Comparison of ENCODE assay signal across 8 cellular contexts in the genomic region with DNA sequence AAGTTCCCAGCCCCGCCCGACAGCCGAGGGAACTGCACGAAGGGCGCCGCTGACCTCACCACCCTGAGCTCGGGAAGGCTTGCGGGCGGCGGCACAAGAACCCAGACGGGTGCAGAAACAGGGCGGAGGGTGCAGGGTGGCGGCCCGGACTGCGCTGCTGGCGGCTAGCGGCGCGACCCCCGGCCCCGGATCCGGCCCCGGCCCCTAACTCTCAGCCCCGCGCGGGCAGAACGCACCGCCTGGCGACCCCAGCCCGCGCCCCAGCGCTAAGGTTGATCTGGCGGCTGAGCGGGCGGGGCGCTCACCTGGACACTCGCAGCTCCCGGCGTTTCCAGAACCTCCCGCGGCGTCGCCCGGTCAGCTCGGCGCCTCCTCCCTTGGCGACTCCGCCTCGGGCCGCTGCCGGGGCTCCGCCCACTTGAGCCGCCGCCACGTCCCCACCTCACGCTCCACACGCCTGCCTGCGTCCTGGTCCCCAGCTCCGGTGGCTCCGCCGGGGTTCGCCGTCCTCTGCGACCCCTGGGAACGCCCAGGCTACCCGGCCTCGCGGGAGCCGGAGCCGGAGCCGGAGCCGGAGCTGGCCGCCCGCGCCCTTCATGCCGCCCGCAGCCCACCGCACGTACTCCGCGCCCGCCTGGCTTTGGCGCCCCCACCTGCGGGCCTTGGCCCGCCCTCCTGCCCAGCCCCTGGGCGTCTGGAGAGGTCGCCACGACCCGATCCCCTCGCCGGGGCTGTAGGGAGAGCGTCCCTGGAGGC. TPM values are rescaled to one million over a fixed set of nuclear protein-coding genes. Genes with fewer than 3 reads are reported as not detected.
DNase-seq lines count a peak whose midpoint lies in the region; ATAC-seq and TF ChIP-seq lines count a peak whose summit lies in the region.

A gene (minus strand): TSS at position 369 of the 756 bp plus-strand sequence. CDS start 9,227 bp downstream, outside the sequence.

- WGBS in suprapubic skin: no CpG with 5 or more reads among the region's 92 CpGs

- H3K4me3 Mint-ChIP-seq in activated T-helper 2 cell treated with anti-CD3 and anti-CD28 coated beads, Interferon-gamma antibody, Interleukin-2, Interleukin-4, amounts not matched to agents 10 μg/mL and 5 μg/mL and 100 μg/mL, durations not matched to agents 14 hours and 24 hours and 36 hours (ENCODE audit: low read depth): peak within 1 kb of the TSS; percentile 76
- peak within 1 kb of the TSS in 9 of 10 donors; percentile 14 to 76 (median 21) for H3K4me3 Mint-ChIP-seq in naive thymus-derived CD4-positive, alpha-beta T cell

- no peak for TF ChIP-seq POLR2A in suprapubic skin (IDR thresholded peaks at IDR 0.05)

- H3K27ac Mint-ChIP-seq in activated T-helper 2 cell treated with anti-CD3 and anti-CD28 coated beads, Interferon-gamma antibody, Interleukin-2, Interleukin-4, amounts not matched to agents 10 μg/mL and 5 μg/mL and 100 μg/mL, durations not matched to agents 14 hours and 24 hours and 36 hours: no peak within 1 kb of the TSS
- no peak within 1 kb of the TSS for H3K27ac Mint-ChIP-seq in naive thymus-derived CD4-positive, alpha-beta T cell

- TF ChIP-seq EP300 in suprapubic skin (IDR thresholded peaks at IDR 0.05): no peak

- no peaks in the 10 kb centered on the region for H3K27me3 ChIP-seq in naive thymus-derived CD4-positive, alpha-beta T cell (ENCODE audit: control insufficient read depth in 2 of 2, insufficient read depth in 2 of 2, low read length in 2 of 2)
- no peaks in the 10 kb centered on the region for H3K27me3 ChIP-seq in suprapubic skin

- H3K27ac ChIP-seq in C4-2B (peak within 1 kb of the TSS; percentile 75), suprapubic skin (peak within 1 kb of the TSS; percentile 91)
- no peak within 1 kb of the TSS for H3K27ac ChIP-seq in naive thymus-derived CD4-positive, alpha-beta T cell (ENCODE audit: low read depth, low read length)

- CTCF ChIA-PET in naive thymus-derived CD4-positive, alpha-beta T cell (lab: Charles Lee): no interaction called here

- no peaks in the 10 kb centered on the region for H3K9me3 ChIP-seq in naive thymus-derived CD4-positive, alpha-beta T cell (ENCODE audit: control insufficient read depth in 2 of 3, low read length in 3 of 3)
- no peaks in the 10 kb centered on the region for H3K9me3 ChIP-seq in suprapubic skin

- POLR2A ChIA-PET in naive thymus-derived CD4-positive, alpha-beta T cell (lab: Charles Lee): no interaction called here

- H3K36me3 ChIP-seq in naive thymus-derived CD4-positive, alpha-beta T cell (ENCODE audit: control insufficient read depth in 2 of 3, insufficient read depth in 3 of 3, low read length in 3 of 3): no peaks in the 10 kb centered on the region
- H3K36me3 ChIP-seq in suprapubic skin: no peaks in the 10 kb centered on the region

- H3K9me3 Mint-ChIP-seq in activated T-helper 2 cell treated with anti-CD3 and anti-CD28 coated beads, Interferon-gamma antibody, Interleukin-2, Interleukin-4, amounts not matched to agents 10 μg/mL and 5 μg/mL and 100 μg/mL, durations not matched to agents 14 hours and 24 hours and 36 hours: no peaks in the 10 kb centered on the region
- peaks cover 0 to 4% (median 0%) of the 10 kb centered on the region in 11 donors for H3K9me3 Mint-ChIP-seq in naive thymus-derived CD4-positive, alpha-beta T cell

- peaks cover 56% of the 10 kb centered on the region for H3K4me1 Mint-ChIP-seq in activated T-helper 2 cell treated with anti-CD3 and anti-CD28 coated beads, Interferon-gamma antibody, Interleukin-2, Interleukin-4, amounts not matched to agents 10 μg/mL and 5 μg/mL and 100 μg/mL, durations not matched to agents 14 hours and 24 hours and 36 hours (ENCODE audit: low read depth)
- peaks cover 10 to 52% (median 20%) of the 10 kb centered on the region in 7 donors for H3K4me1 Mint-ChIP-seq in naive thymus-derived CD4-positive, alpha-beta T cell

- DNase-seq in NCI-H82 treated with DMSO at 0.1 percent for 48 hours (lab: John Stamatoyannopoulos, UW; ENCODE audit: unreplicated experiment) (peak; percentile 38), fibroblast of the conjunctiva (ENCODE audit: low read depth) (peak; percentile 36), suprapubic skin (ENCODE audit: low spot score in 2 of 2) (peak; percentile 86 to 89)
- DNase-seq in activated T-helper 2 cell treated with anti-CD3 and anti-CD28 coated beads, Interferon-gamma antibody, Interleukin-2, Interleukin-4, amounts not matched to agents 10 μg/mL and 5 μg/mL and 100 μg/mL, durations not matched to agents 14 hours and 24 hours and 36 hours (ENCODE audit: low spot score): peak; percentile 40
- peak in 2 of 9 donors; percentile 14 to 73 for DNase-seq in naive thymus-derived CD4-positive, alpha-beta T cell

- H3K4me1 ChIP-seq in naive thymus-derived CD4-positive, alpha-beta T cell (ENCODE audit: control insufficient read depth in 2 of 2, insufficient read depth in 2 of 2, low read length in 2 of 2): no peaks in the 10 kb centered on the region
- H3K4me1 ChIP-seq in suprapubic skin: peaks cover 56% of the 10 kb centered on the region

- intact Hi-C loops in activated T-helper 2 cell treated with anti-CD3 and anti-CD28 coated beads, Interferon-gamma antibody, Interleukin-2, Interleukin-4, amounts not matched to agents 10 μg/mL and 5 μg/mL and 100 μg/mL, durations not matched to agents 14 hours and 24 hours and 36 hours (cut with micrococcal nuclease): loop anchor here (2.0 to 5.0 kb wide), 2 partner anchors 19 to 35 kb away; no protein-coding TSS in a partner anchor
- intact Hi-C loops in naive thymus-derived CD4-positive, alpha-beta T cell (cut with micrococcal nuclease): no loop called here

- H3K27me3 Mint-ChIP-seq in activated T-helper 2 cell treated with anti-CD3 and anti-CD28 coated beads, Interferon-gamma antibody, Interleukin-2, Interleukin-4, amounts not matched to agents 10 μg/mL and 5 μg/mL and 100 μg/mL, durations not matched to agents 14 hours and 24 hours and 36 hours (ENCODE audit: low read depth): peaks cover 12% of the 10 kb centered on the region
- peaks cover 20 to 59% (median 35%) of the 10 kb centered on the region in 5 donors for H3K27me3 Mint-ChIP-seq in naive thymus-derived CD4-positive, alpha-beta T cell

- TF ChIP-seq CTCF in C4-2B (conservative IDR thresholded peaks at IDR 0.05) (no peak; the same call in 1 of the 2 replicates), suprapubic skin (IDR thresholded peaks at IDR 0.05) (peak in 1 of 2 donors; percentile 31)

- ATAC-seq in GM19025 (IDR thresholded peaks at IDR 0.05; ENCODE audit: low read depth, unreplicated experiment) (peak; percentile 94), HG03159 (IDR thresholded peaks at IDR 0.05; ENCODE audit: unreplicated experiment) (peak; percentile 88)
- peak; percentile 65 for ATAC-seq in naive thymus-derived CD4-positive, alpha-beta T cell

- H3K36me3 Mint-ChIP-seq in activated T-helper 2 cell treated with anti-CD3 and anti-CD28 coated beads, Interferon-gamma antibody, Interleukin-2, Interleukin-4, amounts not matched to agents 10 μg/mL and 5 μg/mL and 100 μg/mL, durations not matched to agents 14 hours and 24 hours and 36 hours (ENCODE audit: low read depth): peaks cover 28% of the 10 kb centered on the region
- peaks cover 0 to 8% (median 5%) of the 10 kb centered on the region in 5 donors for H3K36me3 Mint-ChIP-seq in naive thymus-derived CD4-positive, alpha-beta T cell

- peak within 1 kb of the TSS; percentile 35 for H3K4me3 ChIP-seq in naive thymus-derived CD4-positive, alpha-beta T cell (ENCODE audit: low read length)
- peak within 1 kb of the TSS; percentile 79 for H3K4me3 ChIP-seq in suprapubic skin

RNA-seq across cellular contexts. Expression of the gene that starts here (rescaled TPM):
- 44.9 and 47.0 TPM in 2 replicates for total RNA-seq in activated T-helper 2 cell treated with anti-CD3 and anti-CD28 coated beads, Interferon-gamma antibody, Interleukin-2, Interleukin-4, amounts not matched to agents 10 μg/mL and 5 μg/mL and 100 μg/mL, durations not matched to agents 14 hours and 24 hours and 36 hours
- total RNA-seq in naive thymus-derived CD4-positive, alpha-beta T cell: 10 to 100 TPM in 1 of 5 experiments, 1 to 10 TPM in 1, under 1 TPM in 2, not detected in 1; 0.30 to 23.9 (median 0.99) TPM
- polyA plus RNA-seq in naive thymus-derived CD4-positive, alpha-beta T cell: not detected
- total RNA-seq in suprapubic skin: 10 to 100 TPM; 23.9 to 42.0 (median 30.9) TPM
